15 cellular contexts compared by ENCODE assay signal in genomic region chr1:55275976-55276375, GRCh38.
A peak's percentile ranks its signal among the peaks of the same experiment; 100 is the strongest.
DNase-seq lines count a peak whose midpoint lies in the region; ATAC-seq and TF ChIP-seq lines count a peak whose summit lies in the region.
"Had no signal": no experiment of that assay in that cellular context is flagged by ENCODE, and none has a peak within 500 bp of the region (broad histone marks: within the 10 kb centered on the region; RNA-seq: fewer than 3 reads in every experiment).

No MANE protein-coding gene starts in this region.

- no peak for ATAC-seq in HG03520 (IDR thresholded peaks at IDR 0.05; ENCODE audit: unreplicated experiment)

- no peaks in the 10 kb centered on the region for H3K36me3 ChIP-seq in mammary epithelial cell (ENCODE audit: insufficient read depth, low read length)
- no peaks in the 10 kb centered on the region for H3K36me3 ChIP-seq in subcutaneous abdominal adipose tissue (ENCODE audit: control insufficient read depth in 5 of 5, insufficient read depth in 5 of 5, low read length in 5 of 5)
- H3K36me3 ChIP-seq: upper lobe of left lung had no signal

- H3K4me3 Mint-ChIP-seq in MCF 10A (ENCODE audit: unreplicated experiment), result no peak overlapping the region
- H3K4me3 Mint-ChIP-seq in activated T-helper 1 cell treated with anti-CD3 and anti-CD28 coated beads, Interleukin-12 subunit alpha, Interleukin-12 subunit beta, Interleukin-2, Interleukin-4 antibody, amounts not matched to agents 30 ng/mL and 10 ng/mL and 1 ng/mL, durations not matched to agents 14 hours and 24 hours and 36 hours, result no peak overlapping the region

- H3K27ac Mint-ChIP-seq in MCF 10A (ENCODE audit: low read depth, unreplicated experiment), result no peak overlapping the region
- H3K27ac Mint-ChIP-seq in activated T-helper 1 cell treated with anti-CD3 and anti-CD28 coated beads, Interleukin-12 subunit alpha, Interleukin-12 subunit beta, Interleukin-2, Interleukin-4 antibody, amounts not matched to agents 30 ng/mL and 10 ng/mL and 1 ng/mL, durations not matched to agents 14 hours and 24 hours and 36 hours, result peak overlapping the region; percentile 15

- H3K27me3 ChIP-seq in mammary epithelial cell (ENCODE audit: insufficient read depth, low read length), result no peaks in the 10 kb centered on the region
- H3K27me3 ChIP-seq in subcutaneous abdominal adipose tissue (ENCODE audit: control insufficient read depth in 5 of 5, insufficient read depth in 4 of 5, low read length in 5 of 5), result no peaks in the 10 kb centered on the region
- H3K27me3 ChIP-seq: upper lobe of left lung had no signal

- intact Hi-C loops in mammary epithelial cell (cut with micrococcal nuclease) (no loop called here), MCF 10A (cut with micrococcal nuclease) (loop anchor here (2.0 kb wide), 1 partner anchor 61 kb away; the partner anchor contains the start of gene USP24)
- intact Hi-C loops in activated T-helper 1 cell treated with anti-CD3 and anti-CD28 coated beads, Interleukin-12 subunit alpha, Interleukin-12 subunit beta, Interleukin-2, Interleukin-4 antibody, amounts not matched to agents 30 ng/mL and 10 ng/mL and 1 ng/mL, durations not matched to agents 14 hours and 24 hours and 36 hours (cut with micrococcal nuclease), result loop anchor here (2.0 kb wide), 1 partner anchor 203 kb away; no protein-coding TSS in a partner anchor

- DNase-seq in mammary epithelial cell (peak; percentile 48), MCF 10A (ENCODE audit: unreplicated experiment) (no peak), fibroblast of the aortic adventitia (ENCODE audit: low read depth) (peak; percentile 54), T-helper 9 cell (no peak), iPS-NIHi11 (ENCODE audit: low spot score) (no peak)
- DNase-seq in activated T-helper 1 cell treated with anti-CD3 and anti-CD28 coated beads, Interleukin-12 subunit alpha, Interleukin-12 subunit beta, Interleukin-2, Interleukin-4 antibody, amounts not matched to agents 30 ng/mL and 10 ng/mL and 1 ng/mL, durations not matched to agents 14 hours and 24 hours and 36 hours (ENCODE audit: low spot score), result no peak
- DNase-seq: AML-193; central memory CD4-positive, alpha-beta T cell; DMS153; NCI-H1092; NCI-H345; SW 1271; upper lobe of left lung had no signal

- H3K9ac ChIP-seq in mammary epithelial cell (ENCODE audit: insufficient read depth, low read length), result no peak overlapping the region
- peak overlapping the region in 1 of 5 donors; percentile 48 for H3K9ac ChIP-seq in subcutaneous abdominal adipose tissue (ENCODE audit: low read length in 5 of 5)

- H3K9me3 Mint-ChIP-seq in MCF 10A (ENCODE audit: unreplicated experiment), result no peaks in the 10 kb centered on the region
- no peaks in the 10 kb centered on the region for H3K9me3 Mint-ChIP-seq in activated T-helper 1 cell treated with anti-CD3 and anti-CD28 coated beads, Interleukin-12 subunit alpha, Interleukin-12 subunit beta, Interleukin-2, Interleukin-4 antibody, amounts not matched to agents 30 ng/mL and 10 ng/mL and 1 ng/mL, durations not matched to agents 14 hours and 24 hours and 36 hours

- peaks cover 6% of the 10 kb centered on the region for H3K4me1 Mint-ChIP-seq in MCF 10A (ENCODE audit: insufficient read depth, unreplicated experiment)
- H3K4me1 Mint-ChIP-seq in activated T-helper 1 cell treated with anti-CD3 and anti-CD28 coated beads, Interleukin-12 subunit alpha, Interleukin-12 subunit beta, Interleukin-2, Interleukin-4 antibody, amounts not matched to agents 30 ng/mL and 10 ng/mL and 1 ng/mL, durations not matched to agents 14 hours and 24 hours and 36 hours (ENCODE audit: low read depth), result peaks cover 26% of the 10 kb centered on the region

- WGBS in mammary epithelial cell (ENCODE audit: low coverage, missing lambda C conversion rate), result 13% methylated on average over 1 of the region's 1 CpG

- peak overlapping the region; percentile 3 for H3K4me2 ChIP-seq in mammary epithelial cell (ENCODE audit: insufficient read depth, low read depth, low read length)

- TF ChIP-seq CTCF in mammary epithelial cell (conservative IDR thresholded peaks at IDR 0.05 in 1 of 2, IDR thresholded peaks at IDR 0.05 in 1 of 2; ENCODE audit: extremely low read depth in 1 of 2, insufficient read depth in 1 of 2, low read depth in 1 of 2, low read length in 2 of 2) (no peak), MCF 10A (IDR thresholded peaks at IDR 0.05; ENCODE audit: unreplicated experiment) (no peak), fibroblast of the aortic adventitia (IDR thresholded peaks at IDR 0.05; ENCODE audit: insufficient read depth, low read length) (no peak)

- dilution Hi-C loops in mammary epithelial cell (cut with HindIII; ENCODE audit: low sequenced_read_pairs), result no loop called here

- H3K9me3 ChIP-seq in mammary epithelial cell (replicated peaks; ENCODE audit: insufficient read depth, low read length) (no peaks in the 10 kb centered on the region), subcutaneous abdominal adipose tissue (ENCODE audit: control insufficient read depth in 5 of 5, low read length in 5 of 5) (no peaks in the 10 kb centered on the region)
- H3K9me3 ChIP-seq: upper lobe of left lung had no signal

- H3K4me3 ChIP-seq in mammary epithelial cell (replicated peaks in 1 of 3; ENCODE audit: insufficient read depth in 1 of 3, low read depth in 2 of 3, low read length in 3 of 3), result no peak overlapping the region
- no peak overlapping the region for H3K4me3 ChIP-seq in fibroblast of the aortic adventitia (ENCODE audit: low read depth, low read length)
- H3K4me3 ChIP-seq in subcutaneous abdominal adipose tissue (ENCODE audit: low read depth in 1 of 5, low read length in 5 of 5), result no peak overlapping the region
- H3K4me3 ChIP-seq: upper lobe of left lung had no signal

- H4K20me1 ChIP-seq in mammary epithelial cell (ENCODE audit: insufficient read depth, low read length), result no peaks in the 10 kb centered on the region

- no TSS peak for BruUV-seq in mammary epithelial cell (replicated peaks; lab: Mats Ljungman, UMichigan)
- no TSS peak for BruUV-seq in MCF 10A (replicated peaks; lab: Mats Ljungman, UMichigan)

- peak overlapping the region; percentile 5 for H3K27ac ChIP-seq in mammary epithelial cell (ENCODE audit: insufficient read depth, low read depth, low read length)
- H3K27ac ChIP-seq in subcutaneous abdominal adipose tissue (ENCODE audit: low read depth, low read length), result peak overlapping the region; percentile 89
- H3K27ac ChIP-seq: upper lobe of left lung had no signal

- POLR2A ChIA-PET in MCF 10A (lab: Yijun Ruan, JAX), result interaction anchor here (1.3 kb wide), 1 partner anchor 13 kb away, joined by 3 read pairs; no protein-coding TSS in a partner anchor

- no peaks in the 10 kb centered on the region for H3K79me2 ChIP-seq in mammary epithelial cell (ENCODE audit: insufficient read depth, low read length)

- CTCF ChIA-PET in mammary epithelial cell (lab: Charles Lee; ENCODE audit: low non-redundant PET) (no interaction called here), MCF 10A (lab: Yijun Ruan, JAX) (interaction anchor here (8.4 kb wide), 1 partner anchor 136 kb away, joined by 194 read pairs; no protein-coding TSS in a partner anchor)

- H3K36me3 Mint-ChIP-seq in MCF 10A (ENCODE audit: insufficient read depth, unreplicated experiment), result no peaks in the 10 kb centered on the region
- no peaks in the 10 kb centered on the region for H3K36me3 Mint-ChIP-seq in activated T-helper 1 cell treated with anti-CD3 and anti-CD28 coated beads, Interleukin-12 subunit alpha, Interleukin-12 subunit beta, Interleukin-2, Interleukin-4 antibody, amounts not matched to agents 30 ng/mL and 10 ng/mL and 1 ng/mL, durations not matched to agents 14 hours and 24 hours and 36 hours (ENCODE audit: low read depth)

- peak overlapping the region; percentile 11 for H2AFZ ChIP-seq in mammary epithelial cell (ENCODE audit: low read depth, low read length)

- H3K27me3 Mint-ChIP-seq in MCF 10A (ENCODE audit: insufficient read depth, unreplicated experiment), result no peaks in the 10 kb centered on the region
- peaks cover under 1% of the 10 kb centered on the region for H3K27me3 Mint-ChIP-seq in activated T-helper 1 cell treated with anti-CD3 and anti-CD28 coated beads, Interleukin-12 subunit alpha, Interleukin-12 subunit beta, Interleukin-2, Interleukin-4 antibody, amounts not matched to agents 30 ng/mL and 10 ng/mL and 1 ng/mL, durations not matched to agents 14 hours and 24 hours and 36 hours (ENCODE audit: insufficient read depth)

- in situ Hi-C loops in mammary epithelial cell (cut with MboI; ENCODE audit: low sequenced_read_pairs in 2 of 2), result loop anchor here (5.0 kb wide), 1 partner anchor 129 kb away; no protein-coding TSS in a partner anchor

- H3K4me1 ChIP-seq in mammary epithelial cell (ENCODE audit: insufficient read depth, low read length) (peaks cover 26% of the 10 kb centered on the region), subcutaneous abdominal adipose tissue (ENCODE audit: control insufficient read depth in 5 of 5, insufficient read depth in 5 of 5, low read length in 5 of 5) (peaks cover 8 to 27% (median 22%) of the 10 kb centered on the region in 5 donors)

Comparison
In these comparisons a context has a peak if more than half of its experiments do, and no peak if none do; other contexts are left out.
1. DNase-seq: peak in mammary epithelial cell (single experiment) and fibroblast of the aortic adventitia (single experiment); none in MCF 10A (single experiment), activated T-helper 1 cell treated with anti-CD3 and anti-CD28 coated beads, Interleukin-12 subunit alpha, Interleukin-12 subunit beta, Interleukin-2, Interleukin-4 antibody, amounts not matched to agents 30 ng/mL and 10 ng/mL and 1 ng/mL, durations not matched to agents 14 hours and 24 hours and 36 hours (single experiment), T-helper 9 cell (single experiment) and iPS-NIHi11 (single experiment).